ENCODE assay signal across 8 cellular contexts in the genomic region with DNA sequence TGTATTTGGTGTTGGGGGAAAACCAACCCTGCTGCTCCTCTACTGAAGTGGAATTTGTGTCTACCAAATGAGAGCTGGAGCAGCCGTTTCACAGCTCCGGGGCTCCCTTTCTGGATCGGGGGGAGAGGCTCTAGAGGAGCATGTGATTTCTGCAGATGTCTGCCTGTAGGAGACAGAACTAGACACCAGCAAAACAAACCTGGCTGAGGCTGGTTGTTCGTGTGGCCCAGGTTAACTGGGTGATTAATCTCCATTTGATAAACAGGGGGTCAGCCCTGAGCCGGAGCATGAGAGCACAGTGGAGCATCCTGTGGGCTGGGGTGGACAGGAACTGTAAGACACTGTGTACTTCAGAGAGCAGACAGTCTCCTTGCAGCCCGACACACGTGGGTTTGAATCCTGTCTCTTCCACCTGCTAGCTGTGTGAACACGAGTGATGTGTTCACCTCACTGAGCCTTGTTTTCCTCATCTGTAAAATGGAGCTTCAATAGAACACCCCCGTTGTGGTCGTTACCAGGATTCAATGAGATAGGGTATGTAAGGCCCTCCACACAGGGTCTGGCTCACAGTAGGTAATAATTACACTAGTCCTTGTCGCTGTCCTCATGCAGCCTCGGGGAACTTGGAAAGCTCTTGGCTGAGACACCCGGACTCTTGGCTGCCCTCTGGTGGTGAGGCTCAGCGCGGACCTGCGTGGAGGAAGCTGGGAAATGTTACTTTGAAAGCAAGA. TPM values are rescaled to one million over a fixed set of nuclear protein-coding genes. Genes with fewer than 3 reads are reported as not detected.
A peak's percentile ranks its signal among the peaks of the same experiment; 100 is the strongest.
DNase-seq lines count a peak whose midpoint lies in the region; ATAC-seq and TF ChIP-seq lines count a peak whose summit lies in the region.

No MANE protein-coding gene starts in this region.

- H3K4me2 ChIP-seq in trophoblast cell (ENCODE audit: low read length) = no peak overlapping the region

- H4K8ac ChIP-seq in trophoblast cell (ENCODE audit: low read depth, low read length) = no peak overlapping the region

- no peak overlapping the region for H4K91ac ChIP-seq in trophoblast cell (ENCODE audit: low read depth, low read length)

- H3K27ac ChIP-seq in HL-60 (replicated peaks) = no peak overlapping the region
- no peak overlapping the region for H3K27ac ChIP-seq in trophoblast cell (ENCODE audit: low read depth, low read length)

- H3K79me1 ChIP-seq in trophoblast cell (ENCODE audit: low read length) = no peaks in the 10 kb centered on the region

- H3K9ac ChIP-seq in ES-I3 (ENCODE audit: low read depth, low read length) (peak overlapping the region; percentile 9; the same call in 1 of the 2 replicates), trophoblast cell (ENCODE audit: low read length) (no peak overlapping the region)

- DNase-seq in HL-60 (ENCODE audit: low read depth in 1 of 2, low spot score in 1 of 2) (peak; percentile 28 to 49), RKO (ENCODE audit: low spot score) (peak; percentile 52), globus pallidus (ENCODE audit: low spot score) (peak; percentile 56), trophoblast cell (peak; percentile 51 to 80), ureter (ENCODE audit: low spot score) (peak; percentile 72)
- DNase-seq in activated T-helper 9 cell treated with anti-CD3 and anti-CD28 coated beads, Interleukin-2, amount 50 U/mL, for 16 hours (ENCODE audit: low read depth) = peak; percentile 38

- no peak overlapping the region for H3K4ac ChIP-seq in trophoblast cell (ENCODE audit: low read depth, low read length)

- H3K9me3 ChIP-seq in ES-I3 (ENCODE audit: control insufficient read depth, insufficient read depth, low read length) (no peaks in the 10 kb centered on the region), trophoblast cell (ENCODE audit: insufficient read depth, low read depth, low read length) (no peaks in the 10 kb centered on the region)

- H3K79me2 ChIP-seq in trophoblast cell (ENCODE audit: control insufficient read depth, insufficient read depth, low read length, poor library complexity) = no peaks in the 10 kb centered on the region

- H3K14ac ChIP-seq in trophoblast cell (ENCODE audit: low read length) = no peak overlapping the region

- no peak overlapping the region for H2BK5ac ChIP-seq in trophoblast cell (ENCODE audit: low read depth, low read length, poor library complexity)

- no peak overlapping the region for H2AFZ ChIP-seq in trophoblast cell (ENCODE audit: insufficient read depth, low read length, poor library complexity)

- no CpG with 5 or more reads among the region's 16 CpGs for WGBS in trophoblast cell (ENCODE audit: extremely low coverage, insufficient coverage, insufficient read length)

- H3K4me3 ChIP-seq in HL-60 (replicated peaks; ENCODE audit: insufficient read depth, low read length) (no peak overlapping the region), trophoblast cell (ENCODE audit: low read depth, low read length) (no peak overlapping the region)

- no peaks in the 10 kb centered on the region for H3K36me3 ChIP-seq in ES-I3 (ENCODE audit: insufficient read depth, low read length)
- H3K36me3 ChIP-seq in trophoblast cell (ENCODE audit: control insufficient read depth in 1 of 2, insufficient read depth in 2 of 2, low read length in 2 of 2) = no peaks in the 10 kb centered on the region

- no peak for ATAC-seq in HG03097 (IDR thresholded peaks at IDR 0.05; ENCODE audit: low FRiP score, unreplicated experiment)

- H3K4me1 ChIP-seq in ES-I3 (ENCODE audit: insufficient read depth, low read length) = peaks cover 22% of the 10 kb centered on the region
- no peaks in the 10 kb centered on the region for H3K4me1 ChIP-seq in trophoblast cell (ENCODE audit: control insufficient read depth in 1 of 2, insufficient read depth in 2 of 2, low read length in 2 of 2)

- H2BK120ac ChIP-seq in trophoblast cell (ENCODE audit: insufficient read depth, low read length, poor library complexity) = no peak overlapping the region

- H2AK5ac ChIP-seq in trophoblast cell (ENCODE audit: low read length) = no peak overlapping the region

- no peak overlapping the region for H3K18ac ChIP-seq in trophoblast cell (ENCODE audit: low read length)

- H3K27me3 ChIP-seq in HL-60 (ENCODE audit: insufficient read depth, poor library complexity, severe bottlenecking) (no peaks in the 10 kb centered on the region), trophoblast cell (ENCODE audit: insufficient read depth, low read length) (no peaks in the 10 kb centered on the region)

- TF ChIP-seq CTCF in HL-60 (IDR thresholded peaks at IDR 0.05; ENCODE audit: insufficient read depth, low read length) = peak; percentile 74

- no peak overlapping the region for H4K12ac ChIP-seq in trophoblast cell (ENCODE audit: low read depth, low read length)

- H3K23ac ChIP-seq in trophoblast cell (ENCODE audit: low read length) = no peak overlapping the region

- H2BK12ac ChIP-seq in trophoblast cell (ENCODE audit: low read length) = no peak overlapping the region

RNA-seq across cellular contexts. Expression of a gene that starts 12.9 kb away (rescaled TPM):
- polyA plus RNA-seq in trophoblast cell (2013) = 102 and 105 TPM in 2 replicates
- 2.3 TPM for total RNA-seq in ureter

RNA-seq across cellular contexts. Expression of a gene that starts 30.1 kb away (rescaled TPM):
- polyA plus RNA-seq in trophoblast cell (2013) = not detected in 2 replicates
- not detected for total RNA-seq in ureter
